ENCODE assay signal across 11 cellular contexts in the genomic region with DNA sequence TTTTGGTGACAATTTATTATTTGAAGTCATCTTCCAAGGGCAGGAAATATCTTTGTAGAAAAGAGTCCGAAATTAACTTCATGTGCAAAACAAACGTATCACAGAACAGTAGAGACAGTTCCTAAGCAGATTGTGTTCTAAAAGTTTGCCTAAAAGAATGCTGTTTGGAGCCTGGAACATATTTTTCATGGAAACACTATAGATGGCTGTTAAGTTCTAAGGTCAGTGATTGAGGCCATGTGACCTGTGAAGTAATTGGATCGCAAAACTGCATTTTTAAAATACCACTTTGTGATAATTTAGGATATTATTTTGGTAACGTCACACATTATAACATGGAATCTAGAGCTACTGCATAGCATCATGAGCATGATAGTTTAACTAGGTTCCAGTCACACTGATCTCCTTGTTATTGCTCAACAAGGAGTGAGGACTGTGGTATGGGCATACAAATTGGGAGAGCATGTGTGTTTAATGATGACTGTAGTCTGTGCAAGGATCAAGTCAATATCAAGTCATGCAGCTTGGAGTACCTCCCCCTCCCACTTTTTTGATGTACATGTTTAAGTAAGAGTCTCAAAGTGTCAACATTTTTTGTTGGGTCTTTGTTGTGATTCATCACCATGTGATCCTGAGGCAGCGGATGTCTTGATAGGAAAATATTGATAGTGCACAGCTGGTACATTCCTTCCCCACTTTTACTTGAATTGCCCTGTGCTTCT.
DNase-seq lines count a peak whose midpoint lies in the region; ATAC-seq and TF ChIP-seq lines count a peak whose summit lies in the region.
"Had no signal": no experiment of that assay in that cellular context is flagged by ENCODE, and none has a peak within 500 bp of the region (broad histone marks: within the 10 kb centered on the region; RNA-seq: fewer than 3 reads in every experiment).

No MANE protein-coding gene starts in this region.

- peak; percentile 40 for TF ChIP-seq EP300 in esophagus muscularis mucosa (IDR thresholded peaks at IDR 0.05)

- ATAC-seq in left ventricle myocardium superior = no peak

- DNase-seq in right atrium auricular region (ENCODE audit: low spot score) = no peak
- no peak for DNase-seq in left ventricle myocardium superior
- no peak for DNase-seq in esophagus muscularis mucosa (ENCODE audit: extremely low spot score)
- DNase-seq in nephron progenitor cell = no peak
- DNase-seq in activated CD4-positive, alpha-beta T cell treated with anti-CD3 and anti-CD28 coated beads, Interleukin-2, amount 10 ng/mL, durations not matched to agents 24 days and 14 days = no peak
- no peak for DNase-seq in UCSD-AML1 (lab: John Stamatoyannopoulos, UW; ENCODE audit: unreplicated experiment)
- DNase-seq in CD4-positive, alpha-beta memory T cell = no peak
- no peak for DNase-seq in nucleus accumbens (lab: John Stamatoyannopoulos, UW)
- DNase-seq: activated CD4-positive, alpha-beta T cell treated with anti-CD3 and anti-CD28 coated beads, Interleukin-2, amount 10 ng/mL, durations not matched to agents 7 days and 5 days; GF-D8; NCI-H510A had no signal

- H3K4me3 Mint-ChIP-seq in nephron progenitor cell = peak overlapping the region; percentile 4
- H3K4me3 Mint-ChIP-seq in activated CD4-positive, alpha-beta T cell treated with anti-CD3 and anti-CD28 coated beads, Interleukin-2, amount 10 ng/mL, durations not matched to agents 24 days and 14 days = no peak overlapping the region
- no peak overlapping the region for H3K4me3 Mint-ChIP-seq in CD4-positive, alpha-beta memory T cell
- H3K4me3 Mint-ChIP-seq: activated CD4-positive, alpha-beta T cell treated with anti-CD3 and anti-CD28 coated beads, Interleukin-2, amount 10 ng/mL, durations not matched to agents 7 days and 5 days had no signal

- H3K36me3 ChIP-seq in right atrium auricular region = no peaks in the 10 kb centered on the region
- no peaks in the 10 kb centered on the region for H3K36me3 ChIP-seq in esophagus muscularis mucosa
- H3K36me3 ChIP-seq in CD4-positive, alpha-beta memory T cell (ENCODE audit: insufficient read depth, low read length) = no peaks in the 10 kb centered on the region

- H3K4me1 ChIP-seq in right atrium auricular region = peaks cover 0 to 30% of the 10 kb centered on the region in 2 donors
- peaks cover 25 to 51% (median 45%) of the 10 kb centered on the region in 4 donors for H3K4me1 ChIP-seq in esophagus muscularis mucosa
- no peaks in the 10 kb centered on the region for H3K4me1 ChIP-seq in CD4-positive, alpha-beta memory T cell (ENCODE audit: insufficient read depth, low read length)

- TF ChIP-seq CTCF in right atrium auricular region (IDR thresholded peaks at IDR 0.05) (no peak), esophagus muscularis mucosa (IDR thresholded peaks at IDR 0.05) (no peak), nephron progenitor cell (IDR thresholded peaks at IDR 0.05) (no peak)

- TF ChIP-seq POLR2A in esophagus muscularis mucosa (IDR thresholded peaks at IDR 0.05; ENCODE audit: low read depth) = no peak

- intact Hi-C loops in left ventricle myocardium superior (cut with micrococcal nuclease) (no loop called here), esophagus muscularis mucosa (cut with DNase I) (loop anchor here (5.0 kb wide), 2 partner anchors 386 to 611 kb away; a partner anchor contains a TSS)
- intact Hi-C loops in activated CD4-positive, alpha-beta T cell treated with anti-CD3 and anti-CD28 coated beads, Interleukin-2, amount 10 ng/mL, durations not matched to agents 24 days and 14 days (cut with micrococcal nuclease) = no loop called here
- intact Hi-C loops in CD4-positive, alpha-beta memory T cell (cut with micrococcal nuclease) = no loop called here

- H3K27me3 ChIP-seq in right atrium auricular region = no peaks in the 10 kb centered on the region
- H3K27me3 ChIP-seq in esophagus muscularis mucosa = no peaks in the 10 kb centered on the region
- H3K27me3 ChIP-seq in CD4-positive, alpha-beta memory T cell (ENCODE audit: insufficient read depth, low read length) = no peaks in the 10 kb centered on the region

- H3K4me3 ChIP-seq in right atrium auricular region = no peak overlapping the region
- H3K4me3 ChIP-seq in esophagus muscularis mucosa = no peak overlapping the region
- no peak overlapping the region for H3K4me3 ChIP-seq in CD4-positive, alpha-beta memory T cell (ENCODE audit: low read length in 2 of 2)

- H3K27ac Mint-ChIP-seq in nephron progenitor cell = peak overlapping the region; percentile 94
- H3K27ac Mint-ChIP-seq in activated CD4-positive, alpha-beta T cell treated with anti-CD3 and anti-CD28 coated beads, Interleukin-2, amount 10 ng/mL, durations not matched to agents 24 days and 14 days = no peak overlapping the region
- peak overlapping the region in 1 of 7 donors; percentile 13 for H3K27ac Mint-ChIP-seq in CD4-positive, alpha-beta memory T cell
- H3K27ac Mint-ChIP-seq: activated CD4-positive, alpha-beta T cell treated with anti-CD3 and anti-CD28 coated beads, Interleukin-2, amount 10 ng/mL, durations not matched to agents 7 days and 5 days had no signal

- H3K27me3 Mint-ChIP-seq in nephron progenitor cell (ENCODE audit: low read depth, poor library complexity) = no peaks in the 10 kb centered on the region
- peaks cover 3% of the 10 kb centered on the region for H3K27me3 Mint-ChIP-seq in activated CD4-positive, alpha-beta T cell treated with anti-CD3 and anti-CD28 coated beads, Interleukin-2, amount 10 ng/mL, durations not matched to agents 24 days and 14 days
- H3K27me3 Mint-ChIP-seq in CD4-positive, alpha-beta memory T cell = peaks cover 0 to 2% of the 10 kb centered on the region in 2 donors
- H3K27me3 Mint-ChIP-seq: activated CD4-positive, alpha-beta T cell treated with anti-CD3 and anti-CD28 coated beads, Interleukin-2, amount 10 ng/mL, durations not matched to agents 7 days and 5 days had no signal

- CTCF ChIA-PET in CD4-positive, alpha-beta memory T cell (lab: Charles Lee; ENCODE audit: partially characterized antibody) = no interaction called here

- 52% methylated on average over 5 of the region's 5 CpGs for WGBS in esophagus muscularis mucosa

- POLR2A ChIA-PET in CD4-positive, alpha-beta memory T cell (lab: Charles Lee; ENCODE audit: partially characterized antibody) = no interaction called here

- no peaks in the 10 kb centered on the region for H3K36me3 Mint-ChIP-seq in nephron progenitor cell (ENCODE audit: low read depth)
- H3K36me3 Mint-ChIP-seq in activated CD4-positive, alpha-beta T cell treated with anti-CD3 and anti-CD28 coated beads, Interleukin-2, amount 10 ng/mL, durations not matched to agents 24 days and 14 days (ENCODE audit: low read depth) = no peaks in the 10 kb centered on the region
- no peaks in the 10 kb centered on the region for H3K36me3 Mint-ChIP-seq in CD4-positive, alpha-beta memory T cell

- H3K4me1 Mint-ChIP-seq in nephron progenitor cell = peaks cover 84% of the 10 kb centered on the region
- no peaks in the 10 kb centered on the region for H3K4me1 Mint-ChIP-seq in activated CD4-positive, alpha-beta T cell treated with anti-CD3 and anti-CD28 coated beads, Interleukin-2, amount 10 ng/mL, durations not matched to agents 24 days and 14 days
- H3K4me1 Mint-ChIP-seq in CD4-positive, alpha-beta memory T cell = peaks cover 5 to 10% (median 8%) of the 10 kb centered on the region in 4 donors
- H3K4me1 Mint-ChIP-seq: activated CD4-positive, alpha-beta T cell treated with anti-CD3 and anti-CD28 coated beads, Interleukin-2, amount 10 ng/mL, durations not matched to agents 7 days and 5 days had no signal

- no peaks in the 10 kb centered on the region for H3K9me3 Mint-ChIP-seq in nephron progenitor cell
- no peaks in the 10 kb centered on the region for H3K9me3 Mint-ChIP-seq in activated CD4-positive, alpha-beta T cell treated with anti-CD3 and anti-CD28 coated beads, Interleukin-2, amount 10 ng/mL, durations not matched to agents 24 days and 14 days
- H3K9me3 Mint-ChIP-seq in CD4-positive, alpha-beta memory T cell = peaks cover 0 to 2% (median 0%) of the 10 kb centered on the region in 8 donors
- H3K9me3 Mint-ChIP-seq: activated CD4-positive, alpha-beta T cell treated with anti-CD3 and anti-CD28 coated beads, Interleukin-2, amount 10 ng/mL, durations not matched to agents 7 days and 5 days had no signal

- H3K27ac ChIP-seq in right atrium auricular region (peak overlapping the region; percentile 8 to 71), esophagus muscularis mucosa (replicated peaks in 1 of 4) (peak overlapping the region; percentile 74 to 81 (median 78))
- H3K27ac ChIP-seq in CD4-positive, alpha-beta memory T cell (ENCODE audit: low read depth, low read length) = no peak overlapping the region

- no peaks in the 10 kb centered on the region for H3K9me3 ChIP-seq in right atrium auricular region
- no peaks in the 10 kb centered on the region for H3K9me3 ChIP-seq in esophagus muscularis mucosa
- H3K9me3 ChIP-seq in CD4-positive, alpha-beta memory T cell (ENCODE audit: control insufficient read depth in 1 of 2, low read length in 2 of 2) = no peaks in the 10 kb centered on the region
